1 cellular context compared by ENCODE assay signal in genomic region chr14:94400454-94400853, GRCh38.
TF ChIP-seq lines count a peak whose summit lies in the region.

No MANE protein-coding gene starts in this region.

TF ChIP-seq in HepG2, 621 proteins besides CTCF, POLR2A, EP300 and RAD21 (continued from another document and continues in another):
- TF ChIP-seq, protein P1, sequence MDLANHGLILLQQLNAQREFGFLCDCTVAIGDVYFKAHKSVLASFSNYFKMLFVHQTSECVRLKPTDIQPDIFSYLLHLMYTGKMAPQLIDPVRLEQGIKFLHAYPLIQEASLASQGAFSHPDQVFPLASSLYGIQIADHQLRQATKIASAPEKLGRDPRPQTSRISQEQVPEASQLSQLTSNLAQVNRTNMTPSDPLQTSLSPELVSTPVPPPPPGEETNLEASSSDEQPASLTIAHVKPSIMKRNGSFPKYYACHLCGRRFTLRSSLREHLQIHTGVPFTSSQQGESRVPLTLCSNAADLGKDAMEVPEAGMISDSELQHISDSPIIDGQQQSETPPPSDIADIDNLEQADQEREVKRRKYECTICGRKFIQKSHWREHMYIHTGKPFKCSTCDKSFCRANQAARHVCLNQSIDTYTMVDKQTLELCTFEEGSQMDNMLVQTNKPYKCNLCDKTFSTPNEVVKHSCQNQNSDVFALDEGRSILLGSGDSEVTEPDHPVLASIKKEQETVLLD (CRISPR knock-in tag; IDR thresholded peaks at IDR 0.05; ENCODE audit: low read depth): no peak
- TF ChIP-seq, protein P2, sequence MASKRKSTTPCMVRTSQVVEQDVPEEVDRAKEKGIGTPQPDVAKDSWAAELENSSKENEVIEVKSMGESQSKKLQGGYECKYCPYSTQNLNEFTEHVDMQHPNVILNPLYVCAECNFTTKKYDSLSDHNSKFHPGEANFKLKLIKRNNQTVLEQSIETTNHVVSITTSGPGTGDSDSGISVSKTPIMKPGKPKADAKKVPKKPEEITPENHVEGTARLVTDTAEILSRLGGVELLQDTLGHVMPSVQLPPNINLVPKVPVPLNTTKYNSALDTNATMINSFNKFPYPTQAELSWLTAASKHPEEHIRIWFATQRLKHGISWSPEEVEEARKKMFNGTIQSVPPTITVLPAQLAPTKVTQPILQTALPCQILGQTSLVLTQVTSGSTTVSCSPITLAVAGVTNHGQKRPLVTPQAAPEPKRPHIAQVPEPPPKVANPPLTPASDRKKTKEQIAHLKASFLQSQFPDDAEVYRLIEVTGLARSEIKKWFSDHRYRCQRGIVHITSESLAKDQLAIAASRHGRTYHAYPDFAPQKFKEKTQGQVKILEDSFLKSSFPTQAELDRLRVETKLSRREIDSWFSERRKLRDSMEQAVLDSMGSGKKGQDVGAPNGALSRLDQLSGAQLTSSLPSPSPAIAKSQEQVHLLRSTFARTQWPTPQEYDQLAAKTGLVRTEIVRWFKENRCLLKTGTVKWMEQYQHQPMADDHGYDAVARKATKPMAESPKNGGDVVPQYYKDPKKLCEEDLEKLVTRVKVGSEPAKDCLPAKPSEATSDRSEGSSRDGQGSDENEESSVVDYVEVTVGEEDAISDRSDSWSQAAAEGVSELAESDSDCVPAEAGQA (IDR thresholded peaks at IDR 0.05; ENCODE audit: low read depth): no peak
- TF ChIP-seq, protein P2 (CRISPR knock-in tag; IDR thresholded peaks at IDR 0.05; ENCODE audit: borderline replicate concordance): no peak
- peak; percentile 75 for TF ChIP-seq NCOA2 (CRISPR knock-in tag; IDR thresholded peaks at IDR 0.05)
- no peak for TF ChIP-seq U2AF2 (IDR thresholded peaks at IDR 0.05; ENCODE audit: low read depth, low read length)
- no peak for TF ChIP-seq PREB (CRISPR knock-in tag; IDR thresholded peaks at IDR 0.05)
- TF ChIP-seq ZNF678 (CRISPR knock-in tag; IDR thresholded peaks at IDR 0.05): no peak
- TF ChIP-seq YY1 (IDR thresholded peaks at IDR 0.05; ENCODE audit: insufficient read depth, insufficient replicate concordance, low read depth, low read length): no peak
- TF ChIP-seq CEBPB (IDR thresholded peaks at IDR 0.05; ENCODE audit: borderline replicate concordance, low read depth, low read length): no peak
- no peak for TF ChIP-seq ZNF282 (IDR thresholded peaks at IDR 0.05; ENCODE audit: partially characterized antibody)
- TF ChIP-seq MATR3 (CRISPR knock-in tag; IDR thresholded peaks at IDR 0.05): no peak
- TF ChIP-seq, protein P3, sequence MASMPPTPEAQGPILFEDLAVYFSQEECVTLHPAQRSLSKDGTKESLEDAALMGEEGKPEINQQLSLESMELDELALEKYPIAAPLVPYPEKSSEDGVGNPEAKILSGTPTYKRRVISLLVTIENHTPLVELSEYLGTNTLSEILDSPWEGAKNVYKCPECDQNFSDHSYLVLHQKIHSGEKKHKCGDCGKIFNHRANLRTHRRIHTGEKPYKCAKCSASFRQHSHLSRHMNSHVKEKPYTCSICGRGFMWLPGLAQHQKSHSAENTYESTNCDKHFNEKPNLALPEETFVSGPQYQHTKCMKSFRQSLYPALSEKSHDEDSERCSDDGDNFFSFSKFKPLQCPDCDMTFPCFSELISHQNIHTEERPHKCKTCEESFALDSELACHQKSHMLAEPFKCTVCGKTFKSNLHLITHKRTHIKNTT (CRISPR knock-in tag; IDR thresholded peaks at IDR 0.05): no peak
- TF ChIP-seq ZNF747 (CRISPR knock-in tag; IDR thresholded peaks at IDR 0.05; ENCODE audit: borderline replicate concordance): no peak
- no peak for TF ChIP-seq CHD2 (IDR thresholded peaks at IDR 0.05; ENCODE audit: low read depth, low read length)
- TF ChIP-seq TBL1XR1 (IDR thresholded peaks at IDR 0.05; ENCODE audit: borderline replicate concordance, low read length, partially characterized antibody): no peak
- no peak for TF ChIP-seq ELF4 (CRISPR knock-in tag; IDR thresholded peaks at IDR 0.05; ENCODE audit: borderline replicate concordance)
- no peak for TF ChIP-seq TBX3 (IDR thresholded peaks at IDR 0.05; ENCODE audit: borderline replicate concordance)
- no peak for TF ChIP-seq DNMT1 (CRISPR knock-in tag; IDR thresholded peaks at IDR 0.05)
- TF ChIP-seq ZNF354B (CRISPR knock-in tag; IDR thresholded peaks at IDR 0.05): no peak
- TF ChIP-seq ZNF44 (CRISPR knock-in tag; IDR thresholded peaks at IDR 0.05): no peak
- TF ChIP-seq GZF1 (CRISPR knock-in tag; IDR thresholded peaks at IDR 0.05): no peak
- no peak for TF ChIP-seq ZFAT (CRISPR knock-in tag; conservative IDR thresholded peaks at IDR 0.05)
- TF ChIP-seq HMGA1 (CRISPR knock-in tag; conservative IDR thresholded peaks at IDR 0.05): no peak
- TF ChIP-seq SMAD9 (CRISPR knock-in tag; IDR thresholded peaks at IDR 0.05): no peak
- no peak for TF ChIP-seq TAF1 (CRISPR knock-in tag; IDR thresholded peaks at IDR 0.05)
- no peak for TF ChIP-seq RORA (CRISPR knock-in tag; IDR thresholded peaks at IDR 0.05)
- TF ChIP-seq PHF5A (CRISPR knock-in tag; IDR thresholded peaks at IDR 0.05; ENCODE audit: low read depth, unreplicated experiment): no peak
- no peak for TF ChIP-seq ZNF3 (CRISPR knock-in tag; IDR thresholded peaks at IDR 0.05)
- TF ChIP-seq, protein P4, sequence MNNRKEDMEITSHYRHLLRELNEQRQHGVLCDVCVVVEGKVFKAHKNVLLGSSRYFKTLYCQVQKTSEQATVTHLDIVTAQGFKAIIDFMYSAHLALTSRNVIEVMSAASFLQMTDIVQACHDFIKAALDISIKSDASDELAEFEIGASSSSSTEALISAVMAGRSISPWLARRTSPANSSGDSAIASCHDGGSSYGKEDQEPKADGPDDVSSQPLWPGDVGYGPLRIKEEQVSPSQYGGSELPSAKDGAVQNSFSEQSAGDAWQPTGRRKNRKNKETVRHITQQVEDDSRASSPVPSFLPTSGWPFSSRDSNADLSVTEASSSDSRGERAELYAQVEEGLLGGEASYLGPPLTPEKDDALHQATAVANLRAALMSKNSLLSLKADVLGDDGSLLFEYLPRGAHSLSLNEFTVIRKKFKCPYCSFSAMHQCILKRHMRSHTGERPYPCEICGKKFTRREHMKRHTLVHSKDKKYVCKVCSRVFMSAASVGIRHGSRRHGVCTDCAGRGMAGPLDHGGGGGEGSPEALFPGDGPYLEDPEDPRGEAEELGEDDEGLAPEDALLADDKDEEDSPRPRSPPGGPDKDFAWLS (CRISPR knock-in tag; IDR thresholded peaks at IDR 0.05; ENCODE audit: borderline replicate concordance): no peak
- no peak for TF ChIP-seq FOXM1 (CRISPR knock-in tag; IDR thresholded peaks at IDR 0.05)
- TF ChIP-seq TGIF2 (CRISPR knock-in tag; IDR thresholded peaks at IDR 0.05): 0 out of 2 replicates have a peak, but pooled peaks have one; percentile 59
- TF ChIP-seq ZNF614 (CRISPR knock-in tag; IDR thresholded peaks at IDR 0.05; ENCODE audit: borderline replicate concordance): 0 out of 2 replicates have a peak, but pooled peaks have one; percentile 50
- no peak for TF ChIP-seq BRCA1 (CRISPR knock-in tag; IDR thresholded peaks at IDR 0.05)
- TF ChIP-seq HMG20A (CRISPR knock-in tag; IDR thresholded peaks at IDR 0.05; ENCODE audit: borderline replicate concordance): peak; percentile 72; the same call in 1 of the 2 replicates
- TF ChIP-seq ZNF619 (CRISPR knock-in tag; IDR thresholded peaks at IDR 0.05): no peak
- no peak for TF ChIP-seq ZNF510 (CRISPR knock-in tag; IDR thresholded peaks at IDR 0.05; ENCODE audit: low read depth)
- TF ChIP-seq ZNF878 (CRISPR knock-in tag; IDR thresholded peaks at IDR 0.05): no peak
- no peak for TF ChIP-seq THYN1 (CRISPR knock-in tag; IDR thresholded peaks at IDR 0.05; ENCODE audit: borderline replicate concordance, low read depth)
- no peak for TF ChIP-seq FIP1L1 (IDR thresholded peaks at IDR 0.05; ENCODE audit: borderline replicate concordance, insufficient read depth, low read depth, low read length)
- TF ChIP-seq ZSCAN29 (CRISPR knock-in tag; conservative IDR thresholded peaks at IDR 0.05): 0 out of 2 replicates have a peak, but pooled peaks have one; percentile 74
- TF ChIP-seq TARDBP (CRISPR knock-in tag; IDR thresholded peaks at IDR 0.05): 0 out of 2 replicates have a peak, but pooled peaks have one; percentile 43
- TF ChIP-seq AKAP8 (CRISPR knock-in tag; IDR thresholded peaks at IDR 0.05): no peak
- peak; percentile 80; the same call in 1 of the 2 replicates for TF ChIP-seq DPF2 (CRISPR knock-in tag; IDR thresholded peaks at IDR 0.05; ENCODE audit: borderline replicate concordance, low read depth)
- no peak for TF ChIP-seq PLRG1 (conservative IDR thresholded peaks at IDR 0.05)
- no peak for TF ChIP-seq ZNF576 (CRISPR knock-in tag; IDR thresholded peaks at IDR 0.05)
- TF ChIP-seq ZNF569 (CRISPR knock-in tag; IDR thresholded peaks at IDR 0.05; ENCODE audit: borderline replicate concordance): no peak
- TF ChIP-seq SRY (CRISPR knock-in tag; IDR thresholded peaks at IDR 0.05): no peak
- no peak for TF ChIP-seq ZFP62 (CRISPR knock-in tag; IDR thresholded peaks at IDR 0.05)
- TF ChIP-seq ZNF674 (CRISPR knock-in tag; IDR thresholded peaks at IDR 0.05; ENCODE audit: low read depth): no peak
- no peak for TF ChIP-seq ZNF20 (CRISPR knock-in tag; IDR thresholded peaks at IDR 0.05)
- TF ChIP-seq POGK (CRISPR knock-in tag; conservative IDR thresholded peaks at IDR 0.05): no peak
- TF ChIP-seq MYPOP (CRISPR knock-in tag; IDR thresholded peaks at IDR 0.05): no peak
- no peak for TF ChIP-seq MZF1 (CRISPR knock-in tag; IDR thresholded peaks at IDR 0.05; ENCODE audit: borderline replicate concordance)
- no peak for TF ChIP-seq HOXA9 (CRISPR knock-in tag; IDR thresholded peaks at IDR 0.05; ENCODE audit: borderline replicate concordance)
- no peak for TF ChIP-seq ZNF260 (CRISPR knock-in tag; IDR thresholded peaks at IDR 0.05; ENCODE audit: borderline replicate concordance, low read depth)
- TF ChIP-seq ZNF136 (CRISPR knock-in tag; IDR thresholded peaks at IDR 0.05; ENCODE audit: low read depth): no peak
- no peak for TF ChIP-seq ZNF883 (CRISPR knock-in tag; IDR thresholded peaks at IDR 0.05; ENCODE audit: not compliant biosample characterization)
- TF ChIP-seq HIVEP1 (CRISPR knock-in tag; IDR thresholded peaks at IDR 0.05): no peak
- no peak for TF ChIP-seq ARNTL (CRISPR knock-in tag; IDR thresholded peaks at IDR 0.05)
- TF ChIP-seq ZNF660 (CRISPR knock-in tag; IDR thresholded peaks at IDR 0.05; ENCODE audit: borderline replicate concordance, low read depth): no peak
- TF ChIP-seq ZNF263 (CRISPR knock-in tag; IDR thresholded peaks at IDR 0.05): no peak
- TF ChIP-seq ZNF530 (CRISPR knock-in tag; IDR thresholded peaks at IDR 0.05; ENCODE audit: low read depth): no peak
